In genomic region chr16:49800441-49800840, GRCh38 we compare ENCODE assay signal across 1 cellular context.
TF ChIP-seq lines count a peak whose summit lies in the region.

No MANE protein-coding gene starts in this region.

TF ChIP-seq in WTC11, 78 proteins besides CTCF, POLR2A, EP300 and RAD21 (continued from another document):
- TF ChIP-seq ZNF512 (CRISPR knock-in tag; IDR thresholded peaks at IDR 0.05; ENCODE audit: borderline replicate concordance) (no peak), IRF2 (CRISPR knock-in tag; IDR thresholded peaks at IDR 0.05; ENCODE audit: borderline replicate concordance, low read depth) (no peak), NFYB (CRISPR knock-in tag; conservative IDR thresholded peaks at IDR 0.05; ENCODE audit: low read depth) (no peak), USF1 (CRISPR knock-in tag; IDR thresholded peaks at IDR 0.05) (no peak), CDX4 (CRISPR knock-in tag; IDR thresholded peaks at IDR 0.05; ENCODE audit: borderline replicate concordance) (no peak), ATF2 (CRISPR knock-in tag; IDR thresholded peaks at IDR 0.05; ENCODE audit: borderline replicate concordance, low read depth) (no peak), GRHL2 (CRISPR knock-in tag; IDR thresholded peaks at IDR 0.05; ENCODE audit: insufficient replicate concordance, severe bottlenecking) (no peak), NFATC4 (CRISPR knock-in tag; IDR thresholded peaks at IDR 0.05) (no peak), IRF1 (CRISPR knock-in tag; IDR thresholded peaks at IDR 0.05) (no peak), HMGA2 (CRISPR knock-in tag; IDR thresholded peaks at IDR 0.05) (no peak), GABPB1 (CRISPR knock-in tag; IDR thresholded peaks at IDR 0.05) (no peak), FOXJ3 (CRISPR knock-in tag; IDR thresholded peaks at IDR 0.05; ENCODE audit: borderline replicate concordance) (no peak), AR (CRISPR knock-in tag; IDR thresholded peaks at IDR 0.05) (no peak), FOXP4 (CRISPR knock-in tag; IDR thresholded peaks at IDR 0.05) (no peak), ZBTB21 (CRISPR knock-in tag; IDR thresholded peaks at IDR 0.05; ENCODE audit: borderline replicate concordance) (no peak), ZNF396 (CRISPR knock-in tag; IDR thresholded peaks at IDR 0.05; ENCODE audit: borderline replicate concordance) (no peak), PREB (CRISPR knock-in tag; IDR thresholded peaks at IDR 0.05; ENCODE audit: borderline replicate concordance) (no peak)
